8 cellular contexts compared by ENCODE assay signal in genomic region chrX:153971124-153971631, GRCh38. TPM values are rescaled to one million over a fixed set of nuclear protein-coding genes. Genes with fewer than 3 reads are reported as not detected.
DNase-seq lines count a peak whose midpoint lies in the region; ATAC-seq, FAIRE-seq and TF ChIP-seq lines count a peak whose summit lies in the region.

No MANE protein-coding gene starts in this region.

- no peaks in the 10 kb centered on the region for H3K36me3 ChIP-seq in IMR-90 (ENCODE audit: control insufficient read depth, insufficient read depth, low read length)

- peak overlapping the region; percentile 93 for H3K4me2 ChIP-seq in IMR-90 (ENCODE audit: low read depth, low read length)

- H3K14ac ChIP-seq in IMR-90 (replicated peaks; ENCODE audit: low read depth, low read length) = peak overlapping the region; percentile 100

- H3K27ac Mint-ChIP-seq in Calu3 (ENCODE audit: unreplicated experiment) = peak overlapping the region; percentile 98
- H3K27ac Mint-ChIP-seq in activated T-helper 1 cell treated with anti-CD3 and anti-CD28 coated beads, Interleukin-12 subunit alpha, Interleukin-12 subunit beta, Interleukin-2, Interleukin-4 antibody, amounts not matched to agents 30 ng/mL and 10 ng/mL and 1 ng/mL, durations not matched to agents 14 hours and 24 hours and 36 hours = peak overlapping the region; percentile 100
- peak overlapping the region; percentile 96 to 100 (median 100) for H3K27ac Mint-ChIP-seq in naive thymus-derived CD8-positive, alpha-beta T cell
- peak overlapping the region; percentile 100 for H3K27ac Mint-ChIP-seq in stimulated activated naive B cell treated with anti-CD40 and anti-IgM and Interleukin-4, amounts not matched to agents 10 μg/mL and 1 μg/mL and 100 μg/mL, for 72 hours

- peak overlapping the region; percentile 99 for H3K4ac ChIP-seq in IMR-90 (ENCODE audit: low read depth, low read length)

- peak; percentile 77 for FAIRE-seq in RCC 7860 (lab: Jason Lieb, UNC)

- peaks cover 23% of the 10 kb centered on the region for H3K4me1 ChIP-seq in IMR-90 (ENCODE audit: control insufficient read depth, insufficient read depth, low read length)

- CTCF ChIA-PET in Calu3 (lab: Charles Lee) (no interaction called here), IMR-90 (lab: Yijun Ruan, JAX) (no interaction called here)

- peak overlapping the region; percentile 99 for H2AFZ ChIP-seq in IMR-90 (replicated peaks; ENCODE audit: low read length, poor library complexity)

- H3K9me1 ChIP-seq in IMR-90 (ENCODE audit: insufficient read depth, low read length) = peaks cover 12% of the 10 kb centered on the region; the same call in 1 of the 2 replicates

- intact Hi-C loops in Calu3 (cut with micrococcal nuclease; ENCODE audit: unreplicated experiment) (no loop called here), IMR-90 (cut with micrococcal nuclease) (loop anchor here (2.0 kb wide), 1 partner anchor 76 kb away; no protein-coding TSS in a partner anchor)
- intact Hi-C loops in activated T-helper 1 cell treated with anti-CD3 and anti-CD28 coated beads, Interleukin-12 subunit alpha, Interleukin-12 subunit beta, Interleukin-2, Interleukin-4 antibody, amounts not matched to agents 30 ng/mL and 10 ng/mL and 1 ng/mL, durations not matched to agents 14 hours and 24 hours and 36 hours (cut with micrococcal nuclease) = loop anchor here (1.0 to 10.0 kb wide), 4 partner anchors 43 to 544 kb away; partner anchors contain the start of genes ABCD1, BCAP31, CCNQ and FAM3A

- dilution Hi-C loops in IMR-90 (cut with HindIII; ENCODE audit: low sequenced_read_pairs, unreplicated experiment) = no loop called here

- H2BK5ac ChIP-seq in IMR-90 (ENCODE audit: low read depth, low read length, poor library complexity, severe bottlenecking) = peak overlapping the region; percentile 99

- no peaks in the 10 kb centered on the region for H3K27me3 Mint-ChIP-seq in Calu3 (ENCODE audit: unreplicated experiment)
- no peaks in the 10 kb centered on the region for H3K27me3 Mint-ChIP-seq in activated T-helper 1 cell treated with anti-CD3 and anti-CD28 coated beads, Interleukin-12 subunit alpha, Interleukin-12 subunit beta, Interleukin-2, Interleukin-4 antibody, amounts not matched to agents 30 ng/mL and 10 ng/mL and 1 ng/mL, durations not matched to agents 14 hours and 24 hours and 36 hours (ENCODE audit: insufficient read depth)
- no peaks in the 10 kb centered on the region for H3K27me3 Mint-ChIP-seq in naive thymus-derived CD8-positive, alpha-beta T cell
- H3K27me3 Mint-ChIP-seq in stimulated activated naive B cell treated with anti-CD40 and anti-IgM and Interleukin-4, amounts not matched to agents 10 μg/mL and 1 μg/mL and 100 μg/mL, for 72 hours = no peaks in the 10 kb centered on the region

- H2AK5ac ChIP-seq in IMR-90 (ENCODE audit: low read depth, low read length) = peak overlapping the region; percentile 100

- no peaks in the 10 kb centered on the region for H3K9me3 ChIP-seq in IMR-90 (ENCODE audit: control insufficient read depth, insufficient read depth, low read length)

- H4K5ac ChIP-seq in IMR-90 (ENCODE audit: low read depth, low read length) = peak overlapping the region; percentile 96

- H3K9ac ChIP-seq in IMR-90 (ENCODE audit: low read depth, low read length) = peak overlapping the region; percentile 99

- no peak overlapping the region; the same call in 1 of the 2 replicates for H2BK20ac ChIP-seq in IMR-90 (ENCODE audit: low read depth, low read length)

- H2AK9ac ChIP-seq in IMR-90 (replicated peaks; ENCODE audit: low read depth, low read length, poor library complexity) = peak overlapping the region; percentile 100

- TF ChIP-seq CTCF in Calu3 (IDR thresholded peaks at IDR 0.05; ENCODE audit: unreplicated experiment) (no peak), IMR-90 (conservative IDR thresholded peaks at IDR 0.05; ENCODE audit: low read depth, low read length) (no peak)

- TF ChIP-seq POLR2A in IMR-90 (IDR thresholded peaks at IDR 0.05; ENCODE audit: low read depth, low read length) = peak; percentile 82

- peaks cover 46% of the 10 kb centered on the region for H4K20me1 ChIP-seq in IMR-90 (ENCODE audit: insufficient read depth, low read length)

- ATAC-seq in GM21447 (IDR thresholded peaks at IDR 0.05; ENCODE audit: unreplicated experiment) (peak; percentile 30), IMR-90 (ENCODE audit: low read depth) (peak; percentile 46)
- peak; percentile 37 to 41 for ATAC-seq in naive thymus-derived CD8-positive, alpha-beta T cell
- ATAC-seq in stimulated activated naive B cell treated with anti-CD40 and anti-IgM and Interleukin-4, amounts not matched to agents 10 μg/mL and 1 μg/mL and 100 μg/mL, for 72 hours (replicated peaks) = peak; percentile 61 to 62

- TF ChIP-seq RAD21 in IMR-90 (IDR thresholded peaks at IDR 0.05; ENCODE audit: low read length) = no peak

- H3K4me1 Mint-ChIP-seq in Calu3 (ENCODE audit: low read depth, unreplicated experiment) = peaks cover 30% of the 10 kb centered on the region
- peaks cover 37% of the 10 kb centered on the region for H3K4me1 Mint-ChIP-seq in activated T-helper 1 cell treated with anti-CD3 and anti-CD28 coated beads, Interleukin-12 subunit alpha, Interleukin-12 subunit beta, Interleukin-2, Interleukin-4 antibody, amounts not matched to agents 30 ng/mL and 10 ng/mL and 1 ng/mL, durations not matched to agents 14 hours and 24 hours and 36 hours (ENCODE audit: low read depth)
- peaks cover 15 to 47% (median 43%) of the 10 kb centered on the region in 4 donors for H3K4me1 Mint-ChIP-seq in naive thymus-derived CD8-positive, alpha-beta T cell
- peaks cover 38 to 44% of the 10 kb centered on the region in 2 donors for H3K4me1 Mint-ChIP-seq in stimulated activated naive B cell treated with anti-CD40 and anti-IgM and Interleukin-4, amounts not matched to agents 10 μg/mL and 1 μg/mL and 100 μg/mL, for 72 hours

- DNase-seq in Calu3 = peak; percentile 92
- peak; percentile 84 for DNase-seq in IMR-90
- peak; percentile 67 for DNase-seq in RCC 7860 (ENCODE audit: low spot score)
- peak; percentile 83 for DNase-seq in activated T-helper 1 cell treated with anti-CD3 and anti-CD28 coated beads, Interleukin-12 subunit alpha, Interleukin-12 subunit beta, Interleukin-2, Interleukin-4 antibody, amounts not matched to agents 30 ng/mL and 10 ng/mL and 1 ng/mL, durations not matched to agents 14 hours and 24 hours and 36 hours (ENCODE audit: low spot score)
- peak; percentile 89 for DNase-seq in fibroblast of gingiva (ENCODE audit: low read depth)
- peak in 9 of 10 donors; percentile 72 to 94 (median 82) for DNase-seq in naive thymus-derived CD8-positive, alpha-beta T cell
- peak; percentile 84 for DNase-seq in stimulated activated naive B cell treated with anti-CD40 and anti-IgM and Interleukin-4, amounts not matched to agents 10 μg/mL and 1 μg/mL and 100 μg/mL, for 72 hours

- H3K27ac ChIP-seq in IMR-90 (ENCODE audit: insufficient read depth, low read length) = peak overlapping the region; percentile 100

- H3K4me3 ChIP-seq in IMR-90 (ENCODE audit: insufficient read depth, low read depth, low read length) = peak overlapping the region; percentile 96

- no peaks in the 10 kb centered on the region for H3K27me3 ChIP-seq in IMR-90 (ENCODE audit: control insufficient read depth, insufficient read depth, low read length)

- peak overlapping the region; percentile 99 for H3K23ac ChIP-seq in IMR-90 (ENCODE audit: low read depth, low read length)

- peak overlapping the region; percentile 95 to 99 for H4K8ac ChIP-seq in IMR-90 (ENCODE audit: low read depth in 2 of 2, low read length in 2 of 2)

- TSS peak; percentile 75 for BruUV-seq in Calu3 (replicated peaks; lab: Mats Ljungman, UMichigan)
- TSS peak; percentile 67 for BruUV-seq in IMR-90 (replicated peaks; lab: Mats Ljungman, UMichigan)

- WGBS in IMR-90 (ENCODE audit: extremely low coverage in 2 of 2, insufficient read length in 1 of 2), 2 experiments = 9% methylated on average over 16 of the region's 52 CpGs; no CpG with 5 or more reads in 1 of the 2 experiments

- POLR2A ChIA-PET in IMR-90 (lab: Charles Lee; ENCODE audit: unreplicated experiment) = interaction anchor here (0.5 to 0.6 kb wide), 3 partner anchors 46 to 357 kb away, joined by 3 to 13 read pairs (median 6); no protein-coding TSS in a partner anchor
- POLR2A ChIA-PET in naive thymus-derived CD8-positive, alpha-beta T cell (lab: Charles Lee) = interaction anchor here (0.5 to 7.9 kb wide), 30 partner anchors 10 to 792 kb away, joined by 3 to 131 read pairs (median 6); partner anchors contain the start of genes ARHGAP4, DKC1, EMD and G6PD

- H3K9me3 Mint-ChIP-seq in Calu3 (ENCODE audit: low read depth, unreplicated experiment) = no peaks in the 10 kb centered on the region
- H3K9me3 Mint-ChIP-seq in activated T-helper 1 cell treated with anti-CD3 and anti-CD28 coated beads, Interleukin-12 subunit alpha, Interleukin-12 subunit beta, Interleukin-2, Interleukin-4 antibody, amounts not matched to agents 30 ng/mL and 10 ng/mL and 1 ng/mL, durations not matched to agents 14 hours and 24 hours and 36 hours = no peaks in the 10 kb centered on the region
- no peaks in the 10 kb centered on the region for H3K9me3 Mint-ChIP-seq in naive thymus-derived CD8-positive, alpha-beta T cell
- H3K9me3 Mint-ChIP-seq in stimulated activated naive B cell treated with anti-CD40 and anti-IgM and Interleukin-4, amounts not matched to agents 10 μg/mL and 1 μg/mL and 100 μg/mL, for 72 hours = no peaks in the 10 kb centered on the region

- peaks cover 64% of the 10 kb centered on the region for H3K36me3 Mint-ChIP-seq in Calu3 (ENCODE audit: insufficient read depth, unreplicated experiment)
- H3K36me3 Mint-ChIP-seq in activated T-helper 1 cell treated with anti-CD3 and anti-CD28 coated beads, Interleukin-12 subunit alpha, Interleukin-12 subunit beta, Interleukin-2, Interleukin-4 antibody, amounts not matched to agents 30 ng/mL and 10 ng/mL and 1 ng/mL, durations not matched to agents 14 hours and 24 hours and 36 hours (ENCODE audit: low read depth) = peaks cover 18% of the 10 kb centered on the region
- H3K36me3 Mint-ChIP-seq in naive thymus-derived CD8-positive, alpha-beta T cell = peaks cover 0 to 4% (median 0%) of the 10 kb centered on the region in 3 donors
- peaks cover 26 to 46% of the 10 kb centered on the region in 2 donors for H3K36me3 Mint-ChIP-seq in stimulated activated naive B cell treated with anti-CD40 and anti-IgM and Interleukin-4, amounts not matched to agents 10 μg/mL and 1 μg/mL and 100 μg/mL, for 72 hours

- in situ Hi-C loops in IMR-90 (cut with MboI; ENCODE audit: low sequenced_read_pairs) = no loop called here

- peak overlapping the region; percentile 99 for H3K56ac ChIP-seq in IMR-90 (ENCODE audit: extremely low read depth, insufficient read depth, low read length)

- peak overlapping the region; percentile 93 for H2BK120ac ChIP-seq in IMR-90 (ENCODE audit: low read depth, low read length)

- H2BK15ac ChIP-seq in IMR-90 (ENCODE audit: low read depth, low read length) = peak overlapping the region; percentile 83; the same call in 2 of the 3 replicates

- peak overlapping the region; percentile 93 for H3K18ac ChIP-seq in IMR-90 (ENCODE audit: low read depth, low read length)

- peak overlapping the region; percentile 89 for H3K4me3 Mint-ChIP-seq in Calu3 (ENCODE audit: low read depth, unreplicated experiment)
- peak overlapping the region; percentile 100 for H3K4me3 Mint-ChIP-seq in activated T-helper 1 cell treated with anti-CD3 and anti-CD28 coated beads, Interleukin-12 subunit alpha, Interleukin-12 subunit beta, Interleukin-2, Interleukin-4 antibody, amounts not matched to agents 30 ng/mL and 10 ng/mL and 1 ng/mL, durations not matched to agents 14 hours and 24 hours and 36 hours
- H3K4me3 Mint-ChIP-seq in naive thymus-derived CD8-positive, alpha-beta T cell = peak overlapping the region; percentile 94 to 100 (median 100)
- peak overlapping the region; percentile 98 to 100 for H3K4me3 Mint-ChIP-seq in stimulated activated naive B cell treated with anti-CD40 and anti-IgM and Interleukin-4, amounts not matched to agents 10 μg/mL and 1 μg/mL and 100 μg/mL, for 72 hours

- peak overlapping the region; percentile 100 for H4K91ac ChIP-seq in IMR-90 (ENCODE audit: insufficient read depth, low read depth, low read length)

- H3K79me1 ChIP-seq in IMR-90 (ENCODE audit: low read depth in 1 of 2, low read length in 2 of 2) = peaks cover 14 to 33% of the 10 kb centered on the region in 2 experiments; a peak in 2 of 4 replicates

RNA-seq across cellular contexts. Expression of gene HCFC1, which starts 0.4 kb away (rescaled TPM):
- total RNA-seq in Calu3 (2022) = 76.0 and 77.7 TPM in 2 replicates
- 3.2 and 4.4 TPM in 2 replicates for total RNA-seq in IMR-90 (2012; rRNA removed)
- 17.6 and 19.0 TPM in 2 replicates for polyA plus RNA-seq in IMR-90 (2012; rRNA removed)
- 12.9 and 16.8 TPM in 2 replicates for polyA plus RNA-seq in IMR-90 (2012; cell fraction: cytosol; rRNA removed)
- 21.4 and 46.2 TPM in 2 replicates for polyA plus RNA-seq in IMR-90 (2012; cell fraction: nucleus; rRNA removed; ENCODE audit: low replicate concordance)
- 105 and 106 TPM in 2 replicates for total RNA-seq in activated T-helper 1 cell treated with anti-CD3 and anti-CD28 coated beads, Interleukin-12 subunit alpha, Interleukin-12 subunit beta, Interleukin-2, Interleukin-4 antibody, amounts not matched to agents 30 ng/mL and 10 ng/mL and 1 ng/mL, durations not matched to agents 14 hours and 24 hours and 36 hours
- 10 to 100 TPM; 62.4 to 64.9 TPM for total RNA-seq in naive thymus-derived CD8-positive, alpha-beta T cell
- polyA plus RNA-seq in naive thymus-derived CD8-positive, alpha-beta T cell = 10 to 100 TPM in 1 of 3 donors, 1 to 10 TPM in 2; 3.3 to 11.9 (median 7.9) TPM

RNA-seq across cellular contexts. Expression of gene TMEM187, which starts 1.4 kb away (rescaled TPM):
- 9.4 and 9.9 TPM in 2 replicates for total RNA-seq in Calu3 (2022)
- total RNA-seq in IMR-90 (2012; rRNA removed) = 2.8 and 3.4 TPM in 2 replicates
- 6.2 and 6.3 TPM in 2 replicates for polyA plus RNA-seq in IMR-90 (2012; rRNA removed)
- 4.8 and 12.1 TPM in 2 replicates for polyA plus RNA-seq in IMR-90 (2012; cell fraction: cytosol; rRNA removed)
- polyA plus RNA-seq in IMR-90 (2012; cell fraction: nucleus; rRNA removed; ENCODE audit: low replicate concordance) = 3.3 and 9.5 TPM in 2 replicates
- 3.4 and 4.6 TPM in 2 replicates for total RNA-seq in activated T-helper 1 cell treated with anti-CD3 and anti-CD28 coated beads, Interleukin-12 subunit alpha, Interleukin-12 subunit beta, Interleukin-2, Interleukin-4 antibody, amounts not matched to agents 30 ng/mL and 10 ng/mL and 1 ng/mL, durations not matched to agents 14 hours and 24 hours and 36 hours
- 10 to 100 TPM in 1 of 2 experiments, 1 to 10 TPM in 1; 9.3 to 11.2 TPM for total RNA-seq in naive thymus-derived CD8-positive, alpha-beta T cell
- 10 to 100 TPM in 1 of 3 donors, 1 to 10 TPM in 2; 3.1 to 13.6 (median 8.9) TPM for polyA plus RNA-seq in naive thymus-derived CD8-positive, alpha-beta T cell

RNA-seq across cellular contexts. Expression of gene RENBP, which starts 26.7 kb away (rescaled TPM):
- total RNA-seq in Calu3 (2022) (0.80 and 1.6 TPM in 2 replicates), IMR-90 (2012; rRNA removed) (0.18 TPM in 1 of 2 replicates, not detected in the other)
- 0.10 and 0.15 TPM in 2 replicates for polyA plus RNA-seq in IMR-90 (2012; rRNA removed)
- 0.13 TPM in 1 of 2 replicates, not detected in the other for polyA plus RNA-seq in IMR-90 (2012; cell fraction: cytosol; rRNA removed)
- polyA plus RNA-seq in IMR-90 (2012; cell fraction: nucleus; rRNA removed; ENCODE audit: low replicate concordance) = 0.35 and 0.52 TPM in 2 replicates
- 12.8 and 14.0 TPM in 2 replicates for total RNA-seq in activated T-helper 1 cell treated with anti-CD3 and anti-CD28 coated beads, Interleukin-12 subunit alpha, Interleukin-12 subunit beta, Interleukin-2, Interleukin-4 antibody, amounts not matched to agents 30 ng/mL and 10 ng/mL and 1 ng/mL, durations not matched to agents 14 hours and 24 hours and 36 hours
- total RNA-seq in naive thymus-derived CD8-positive, alpha-beta T cell = 10 to 100 TPM; 17.8 to 18.2 TPM
- under 1 TPM; 0.49 to 0.96 (median 0.73) TPM for polyA plus RNA-seq in naive thymus-derived CD8-positive, alpha-beta T cell

RNA-seq across cellular contexts. Expression of gene NAA10, which starts 36.3 kb away (rescaled TPM):
- total RNA-seq in Calu3 (2022) (132 and 139 TPM in 2 replicates), IMR-90 (2012; rRNA removed) (98.6 and 118 TPM in 2 replicates)
- 150 and 172 TPM in 2 replicates for polyA plus RNA-seq in IMR-90 (2012; rRNA removed)
- polyA plus RNA-seq in IMR-90 (2012; cell fraction: cytosol; rRNA removed) = 86.7 and 192 TPM in 2 replicates
- polyA plus RNA-seq in IMR-90 (2012; cell fraction: nucleus; rRNA removed; ENCODE audit: low replicate concordance) = 176 and 320 TPM in 2 replicates
- total RNA-seq in activated T-helper 1 cell treated with anti-CD3 and anti-CD28 coated beads, Interleukin-12 subunit alpha, Interleukin-12 subunit beta, Interleukin-2, Interleukin-4 antibody, amounts not matched to agents 30 ng/mL and 10 ng/mL and 1 ng/mL, durations not matched to agents 14 hours and 24 hours and 36 hours = 150 and 156 TPM in 2 replicates
- total RNA-seq in naive thymus-derived CD8-positive, alpha-beta T cell = 10 to 100 TPM; 72.1 to 80.8 TPM
- 10 to 100 TPM; 66.8 to 73.3 (median 71.3) TPM for polyA plus RNA-seq in naive thymus-derived CD8-positive, alpha-beta T cell

RNA-seq across cellular contexts. Expression of gene ARHGAP4, which starts 45.1 kb away (rescaled TPM):
- 2.6 and 3.8 TPM in 2 replicates for total RNA-seq in Calu3 (2022)
- 0.18 and 0.28 TPM in 2 replicates for total RNA-seq in IMR-90 (2012; rRNA removed)
- 0.72 and 0.79 TPM in 2 replicates for polyA plus RNA-seq in IMR-90 (2012; rRNA removed)
- polyA plus RNA-seq in IMR-90 (2012; cell fraction: cytosol; rRNA removed) = 0.11 and 0.22 TPM in 2 replicates
- polyA plus RNA-seq in IMR-90 (2012; cell fraction: nucleus; rRNA removed; ENCODE audit: low replicate concordance) = 3.0 and 7.9 TPM in 2 replicates
- total RNA-seq in activated T-helper 1 cell treated with anti-CD3 and anti-CD28 coated beads, Interleukin-12 subunit alpha, Interleukin-12 subunit beta, Interleukin-2, Interleukin-4 antibody, amounts not matched to agents 30 ng/mL and 10 ng/mL and 1 ng/mL, durations not matched to agents 14 hours and 24 hours and 36 hours = 128 TPM in 2 replicates
- 100 to 1,000 TPM; 324 to 353 TPM for total RNA-seq in naive thymus-derived CD8-positive, alpha-beta T cell
- 100 to 1,000 TPM in 1 of 3 donors, 10 to 100 TPM in 2; 58.9 to 112 (median 96.6) TPM for polyA plus RNA-seq in naive thymus-derived CD8-positive, alpha-beta T cell

Comparison
In these comparisons a context has a peak if more than half of its experiments do, and no peak if none do; other contexts are left out.
1. Peak in every context shown above with its lines: DNase-seq, ATAC-seq, H3K4me3 ChIP-seq and H3K27ac ChIP-seq.
2. RNA of gene HCFC1, which starts 0.4 kb away (total RNA-seq): 105 to 106 TPM in activated T-helper 1 cell treated with anti-CD3 and anti-CD28 coated beads, Interleukin-12 subunit alpha, Interleukin-12 subunit beta, Interleukin-2, Interleukin-4 antibody, amounts not matched to agents 30 ng/mL and 10 ng/mL and 1 ng/mL, durations not matched to agents 14 hours and 24 hours and 36 hours, 76.0 to 77.7 TPM in Calu3 and 62.4 to 64.9 TPM in naive thymus-derived CD8-positive, alpha-beta T cell; 3.2 to 4.4 TPM in IMR-90; every median in the first group is over 10 times any median in the second.